1 cellular context compared by ENCODE assay signal in genomic region chr2:8520791-8521344, GRCh38.
TF ChIP-seq lines count a peak whose summit lies in the region.

No MANE protein-coding gene starts in this region.

TF ChIP-seq in GM23338, 12 proteins besides CTCF, POLR2A, EP300 and RAD21:
- TF ChIP-seq REST (IDR thresholded peaks at IDR 0.05; ENCODE audit: unreplicated experiment) (no peak), ZNF462 (CRISPR knock-in tag; IDR thresholded peaks at IDR 0.05) (no peak), EZH2 (IDR thresholded peaks at IDR 0.05; ENCODE audit: low read depth, unreplicated experiment) (no peak), POLR2AphosphoS5 (IDR thresholded peaks at IDR 0.05; ENCODE audit: low read depth) (no peak), JUNB (IDR thresholded peaks at IDR 0.05; ENCODE audit: unreplicated experiment) (no peak), STAT1 (IDR thresholded peaks at IDR 0.05; ENCODE audit: unreplicated experiment) (no peak), CREB1 (CRISPR knock-in tag; IDR thresholded peaks at IDR 0.05; ENCODE audit: low read depth) (no peak), EZH2phosphoT487 (IDR thresholded peaks at IDR 0.05; ENCODE audit: unreplicated experiment) (no peak), ZNF331 (CRISPR knock-in tag; IDR thresholded peaks at IDR 0.05; ENCODE audit: low read depth) (no peak), ETS1 (IDR thresholded peaks at IDR 0.05) (no peak)
